12 cellular contexts compared by ENCODE assay signal in the genomic region with DNA sequence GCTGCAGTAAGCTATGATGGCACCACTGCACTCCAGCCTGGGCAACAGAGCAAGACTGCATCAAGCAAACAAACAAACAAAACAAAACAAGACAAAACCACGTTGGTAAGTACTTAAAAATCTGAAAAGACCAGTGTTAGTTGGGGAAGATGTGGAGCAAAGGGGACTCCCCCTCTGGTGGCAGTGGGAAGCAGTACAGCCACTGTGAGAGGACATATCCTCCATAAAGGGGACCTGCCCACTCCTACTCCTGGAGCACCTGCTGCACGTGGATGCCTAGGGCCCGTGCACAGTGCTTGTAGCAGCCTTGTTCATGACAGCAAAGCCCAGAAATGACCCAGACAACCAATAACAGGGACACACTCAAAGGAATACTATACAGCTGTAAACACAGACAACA. TPM values are rescaled to one million over a fixed set of nuclear protein-coding genes. Genes with fewer than 3 reads are reported as not detected.
DNase-seq lines count a peak whose midpoint lies in the region; ATAC-seq, FAIRE-seq and TF ChIP-seq lines count a peak whose summit lies in the region.
"Had no signal": no experiment of that assay in that cellular context is flagged by ENCODE, and none has a peak within 500 bp of the region (broad histone marks: within the 10 kb centered on the region; RNA-seq: fewer than 3 reads in every experiment).

No MANE protein-coding gene starts in this region.

- H3K4me3 Mint-ChIP-seq in stimulated activated effector memory CD8-positive, alpha-beta T cell treated with anti-CD3 and anti-CD28 coated beads, Interleukin-12 subunit alpha, Interleukin-12 subunit beta, amount 100 ng/mL, for 72 hours: no peak overlapping the region

- H3K27me3 ChIP-seq in WERI-Rb-1 (ENCODE audit: insufficient read depth, low read depth, severe bottlenecking): no peaks in the 10 kb centered on the region
- H3K27me3 ChIP-seq in kidney epithelial cell (ENCODE audit: control insufficient read depth, insufficient read depth, low read length): no peaks in the 10 kb centered on the region

- H3K4me3 ChIP-seq in WERI-Rb-1 (ENCODE audit: low read depth, low read length) (no peak overlapping the region), kidney epithelial cell (ENCODE audit: low read depth, low read length) (no peak overlapping the region)
- H3K4me3 ChIP-seq: lung had no signal

- ATAC-seq in stimulated activated effector memory CD8-positive, alpha-beta T cell treated with anti-CD3 and anti-CD28 coated beads, Interleukin-12 subunit alpha, Interleukin-12 subunit beta, amount 100 ng/mL, for 72 hours: no peak

- no peak overlapping the region for H3K27ac ChIP-seq in WERI-Rb-1

- TF ChIP-seq CTCF in WERI-Rb-1 (IDR thresholded peaks at IDR 0.05; ENCODE audit: low read depth, low read length) (0 out of 2 replicates have a peak, but pooled peaks have one; percentile 34), kidney epithelial cell (IDR thresholded peaks at IDR 0.05; ENCODE audit: insufficient read depth, low read length, poor library complexity, severe bottlenecking) (peak; percentile 10)

- H3K9me3 Mint-ChIP-seq in stimulated activated effector memory CD8-positive, alpha-beta T cell treated with anti-CD3 and anti-CD28 coated beads, Interleukin-12 subunit alpha, Interleukin-12 subunit beta, amount 100 ng/mL, for 72 hours: peaks cover 11% of the 10 kb centered on the region

- H3K27ac Mint-ChIP-seq in stimulated activated effector memory CD8-positive, alpha-beta T cell treated with anti-CD3 and anti-CD28 coated beads, Interleukin-12 subunit alpha, Interleukin-12 subunit beta, amount 100 ng/mL, for 72 hours: no peak overlapping the region

- peaks cover 4% of the 10 kb centered on the region for H3K9me3 ChIP-seq in WERI-Rb-1 (ENCODE audit: severe bottlenecking)

- no peaks in the 10 kb centered on the region for H3K36me3 Mint-ChIP-seq in stimulated activated effector memory CD8-positive, alpha-beta T cell treated with anti-CD3 and anti-CD28 coated beads, Interleukin-12 subunit alpha, Interleukin-12 subunit beta, amount 100 ng/mL, for 72 hours

- DNase-seq in ELF-1 (ENCODE audit: low read depth, low spot score) (peak; percentile 26), HuH-7 (ENCODE audit: low spot score) (peak; percentile 41), WERI-Rb-1 (no peak), kidney epithelial cell (ENCODE audit: low read depth) (no peak), RCC 7860 (ENCODE audit: low spot score) (no peak), retina (no peak)
- no peak for DNase-seq in stimulated activated effector memory CD8-positive, alpha-beta T cell treated with anti-CD3 and anti-CD28 coated beads, Interleukin-12 subunit alpha, Interleukin-12 subunit beta, amount 100 ng/mL, for 72 hours (ENCODE audit: low spot score in 2 of 2)
- DNase-seq: activated CD4-positive, CD25-positive, alpha-beta regulatory T cell; activated effector memory CD4-positive, alpha-beta T cell treated with Interleukin-2 at 50 U/mL for 16 hours; DMS79 treated with DMSO at 0.1 percent for 48 hours; NCI-H1105 had no signal

- no peak for FAIRE-seq in RCC 7860 (lab: Jason Lieb, UNC)

- H3K36me3 ChIP-seq in WERI-Rb-1 (no peaks in the 10 kb centered on the region), kidney epithelial cell (ENCODE audit: control insufficient read depth, insufficient read depth, low read length) (no peaks in the 10 kb centered on the region)

- no peaks in the 10 kb centered on the region for H3K4me1 Mint-ChIP-seq in stimulated activated effector memory CD8-positive, alpha-beta T cell treated with anti-CD3 and anti-CD28 coated beads, Interleukin-12 subunit alpha, Interleukin-12 subunit beta, amount 100 ng/mL, for 72 hours

RNA-seq across cellular contexts. Expression of a gene that starts 17.0 kb away (rescaled TPM):
- total RNA-seq in kidney epithelial cell: 8.5 and 14.4 TPM in 2 replicates

Comparison
In these comparisons a context has a peak if more than half of its experiments do, and no peak if none do; other contexts are left out.
1. DNase-seq: peak in ELF-1 (single experiment) and HuH-7 (single experiment); none in WERI-Rb-1 (single experiment), kidney epithelial cell (single experiment), RCC 7860 (single experiment), retina (single experiment) and stimulated activated effector memory CD8-positive, alpha-beta T cell treated with anti-CD3 and anti-CD28 coated beads, Interleukin-12 subunit alpha, Interleukin-12 subunit beta, amount 100 ng/mL, for 72 hours (0 of 2).